Comparison of ENCODE assay signal across 8 cellular contexts in genomic region chr15:62631325-62631724, GRCh38.
"Had no signal": no experiment of that assay in that cellular context is flagged by ENCODE, and none has a peak within 500 bp of the region (broad histone marks: within the 10 kb centered on the region; RNA-seq: fewer than 3 reads in every experiment).

No MANE protein-coding gene starts in this region.

- H2AFZ ChIP-seq: GM23248 had no signal

- H3K9ac ChIP-seq: GM23248 had no signal

- H3K27ac ChIP-seq: GM23248 had no signal

- ATAC-seq: HCT116 had no signal

- H3K4me3 ChIP-seq: GM23248, HAP-1 had no signal

- DNase-seq: GM23248, GOT3, H7, IMR-90, KBM-7 had no signal

- H3K36me3 ChIP-seq: HAP-1 had no signal

- H3K9me3 ChIP-seq: HAP-1 had no signal

- FAIRE-seq: HTR-8/SVneo had no signal
